Comparison of ENCODE assay signal across 20 cellular contexts in the genomic region with DNA sequence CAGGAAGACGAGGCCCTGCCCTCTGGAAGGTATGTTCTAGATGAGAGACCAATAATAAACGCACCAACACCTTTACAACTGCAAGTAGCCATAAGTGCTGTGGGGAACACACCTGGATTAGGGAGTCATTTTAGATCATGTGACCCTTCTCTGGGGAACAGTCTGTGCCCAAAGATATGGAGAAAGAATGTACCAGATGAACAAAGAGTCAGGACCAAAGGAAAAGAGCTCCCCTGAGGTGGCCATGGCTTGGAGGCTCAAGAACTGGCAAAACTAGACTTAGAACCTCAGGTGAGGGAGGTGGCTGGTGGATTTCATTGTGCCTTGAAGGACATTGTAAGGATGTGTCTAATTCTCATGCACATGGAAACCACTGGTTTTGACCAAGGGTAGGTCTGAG. TPM values are rescaled to one million over a fixed set of nuclear protein-coding genes. Genes with fewer than 3 reads are reported as not detected.
"Had no signal": no experiment of that assay in that cellular context is flagged by ENCODE, and none has a peak within 500 bp of the region (broad histone marks: within the 10 kb centered on the region; RNA-seq: fewer than 3 reads in every experiment).

No MANE protein-coding gene starts in this region.

- H3K27ac Mint-ChIP-seq: nephron progenitor cell; stimulated activated effector memory CD8-positive, alpha-beta T cell treated with anti-CD3 and anti-CD28 coated beads, Interleukin-12 subunit alpha, Interleukin-12 subunit beta, amount 100 ng/mL, for 72 hours; T-helper 1 cell treated with Interleukin-12 subunit alpha and Interleukin-12 subunit beta and Interleukin-4 antibody, amounts not matched to agents 30 μg/mL and 1 μg/mL, for 36 hours had no signal

- H3K9me3 Mint-ChIP-seq: central memory CD8-positive, alpha-beta T cell; nephron progenitor cell; stimulated activated effector memory CD8-positive, alpha-beta T cell treated with anti-CD3 and anti-CD28 coated beads, Interleukin-12 subunit alpha, Interleukin-12 subunit beta, amount 100 ng/mL, for 72 hours; T-helper 1 cell treated with Interleukin-12 subunit alpha and Interleukin-12 subunit beta and Interleukin-4 antibody, amounts not matched to agents 30 μg/mL and 1 μg/mL, for 36 hours had no signal

- H3K4me3 Mint-ChIP-seq: central memory CD8-positive, alpha-beta T cell; stimulated activated effector memory CD8-positive, alpha-beta T cell treated with anti-CD3 and anti-CD28 coated beads, Interleukin-12 subunit alpha, Interleukin-12 subunit beta, amount 100 ng/mL, for 72 hours; T-helper 1 cell treated with Interleukin-12 subunit alpha and Interleukin-12 subunit beta and Interleukin-4 antibody, amounts not matched to agents 30 μg/mL and 1 μg/mL, for 36 hours had no signal

- DNase-seq: activated CD4-positive, alpha-beta T cell treated with anti-CD3 and anti-CD28 coated beads for 4 hours; activated naive CD4-positive, alpha-beta T cell; anterior cingulate cortex; brain microvascular endothelial cell; colonic mucosa; foreskin keratinocyte; hypothalamus; nephron progenitor cell; right lobe of liver; small intestine; stimulated activated CD4-positive, alpha-beta T cell treated with anti-CD3 and anti-CD28 coated beads, Interleukin-4, amount 100 ng/mL, for 24 hours had no signal

- H3K27ac ChIP-seq: brain microvascular endothelial cell, colonic mucosa, foreskin keratinocyte, lower lobe of right lung, right lobe of liver, thoracic aorta had no signal

- H3K36me3 ChIP-seq: brain microvascular endothelial cell, colonic mucosa, lower lobe of right lung, right lobe of liver, thoracic aorta had no signal

- ATAC-seq: foreskin keratinocyte had no signal

- H3K4me1 ChIP-seq: colonic mucosa, foreskin keratinocyte had no signal

- H3K9me3 ChIP-seq: colonic mucosa, lower lobe of right lung, right lobe of liver, thoracic aorta had no signal

- H3K4me3 ChIP-seq: colonic mucosa, lower lobe of right lung, right lobe of liver, thoracic aorta had no signal

RNA-seq across cellular contexts. Expression of a gene that starts 10.3 kb away (rescaled TPM):
- total RNA-seq: colonic mucosa, epithelial cell of proximal tubule, fibroblast of lung, foreskin keratinocyte, lower lobe of right lung, pulmonary artery endothelial cell, right lobe of liver, ureter had no signal
- polyA plus RNA-seq: fibroblast of lung, foreskin keratinocyte, small intestine had no signal
